ENCODE assay signal across 12 cellular contexts in genomic region chr10:93917064-93917391, GRCh38. TPM values are rescaled to one million over a fixed set of nuclear protein-coding genes. Genes with fewer than 3 reads are reported as not detected.
DNase-seq lines count a peak whose midpoint lies in the region; ATAC-seq and TF ChIP-seq lines count a peak whose summit lies in the region.
"Had no signal": no experiment of that assay in that cellular context is flagged by ENCODE, and none has a peak within 500 bp of the region (broad histone marks: within the 10 kb centered on the region; RNA-seq: fewer than 3 reads in every experiment).

No MANE protein-coding gene starts in this region.

- H4K20me1 ChIP-seq in smooth muscle cell (ENCODE audit: low read depth), result no peaks in the 10 kb centered on the region

- H3K9ac ChIP-seq in endocrine pancreas (ENCODE audit: control insufficient read depth, insufficient read depth, low read length) (no peak overlapping the region), liver (ENCODE audit: low read depth in 1 of 2, low read length in 2 of 2) (no peak overlapping the region), smooth muscle cell (ENCODE audit: low read depth) (no peak overlapping the region)

- in situ Hi-C loops in Panc1 (cut with HindIII; ENCODE audit: low pct_unique_long_range_greater_than_20kb, low sequenced_read_pairs), result no loop called here

- BruUV-seq in Panc1 (replicated peaks; lab: Mats Ljungman, UMichigan), result no TSS peak

- POLR2A ChIA-PET in Panc1 (lab: Charles Lee), result interaction anchor here (0.8 kb wide), 1 partner anchor 403 kb away, joined by 10 read pairs; no protein-coding TSS in a partner anchor

- H3K4me3 ChIP-seq in Panc1 (ENCODE audit: low read depth in 2 of 2, low read length in 2 of 2) (no peak overlapping the region), endocrine pancreas (ENCODE audit: control insufficient read depth, insufficient read depth, low read length) (peak overlapping the region; percentile 89), liver (ENCODE audit: low read depth in 1 of 3, low read length in 3 of 3) (peak overlapping the region; percentile 4 to 56 (median 39)), smooth muscle cell (peak overlapping the region; percentile 1)

- 33% methylated on average over 10 of the region's 10 CpGs for WGBS in liver
- WGBS in smooth muscle cell (ENCODE audit: low lambda C conversion rate), result 77% methylated on average over 10 of the region's 10 CpGs

- no peak for TF ChIP-seq RAD21 in liver (IDR thresholded peaks at IDR 0.05)

- peak; percentile 77 for ATAC-seq in Panc1
- ATAC-seq in GM18861 (IDR thresholded peaks at IDR 0.05; ENCODE audit: unreplicated experiment), result no peak

- H3K4me2 ChIP-seq in smooth muscle cell, result no peak overlapping the region

- TF ChIP-seq CTCF in Panc1 (IDR thresholded peaks at IDR 0.05) (no peak), liver (IDR thresholded peaks at IDR 0.05; ENCODE audit: low read depth, low read length, missing input control) (no peak), smooth muscle cell (IDR thresholded peaks at IDR 0.05; ENCODE audit: borderline replicate concordance, insufficient read depth, poor library complexity, severe bottlenecking) (no peak)

- H3K4me1 ChIP-seq in Panc1 (ENCODE audit: control insufficient read depth, insufficient read depth, low read length) (peaks cover 18% of the 10 kb centered on the region), endocrine pancreas (ENCODE audit: control insufficient read depth, insufficient read depth, low read length) (no peaks in the 10 kb centered on the region), liver (ENCODE audit: control insufficient read depth in 4 of 4, insufficient read depth in 4 of 4, low read length in 3 of 4) (peaks cover 0 to 18% (median 14%) of the 10 kb centered on the region in 4 donors), smooth muscle cell (ENCODE audit: low read depth) (no peaks in the 10 kb centered on the region)

- intact Hi-C loops in Panc1 (cut with micrococcal nuclease; ENCODE audit: unreplicated experiment), result loop anchor here (2.0 kb wide), 2 partner anchors 76 to 404 kb away; partner anchors contain the start of gene PLCE1

- H3K36me3 ChIP-seq in Panc1 (ENCODE audit: control insufficient read depth, insufficient read depth, low read length) (no peaks in the 10 kb centered on the region), endocrine pancreas (ENCODE audit: control insufficient read depth, insufficient read depth, low read length) (no peaks in the 10 kb centered on the region), liver (ENCODE audit: control insufficient read depth in 4 of 4, insufficient read depth in 3 of 4, low read depth in 1 of 4, low read length in 3 of 4) (no peaks in the 10 kb centered on the region), smooth muscle cell (ENCODE audit: low read depth) (no peaks in the 10 kb centered on the region)

- H3K9me3 ChIP-seq in Panc1 (ENCODE audit: control insufficient read depth, insufficient read depth, low read depth, low read length) (no peaks in the 10 kb centered on the region), endocrine pancreas (ENCODE audit: control insufficient read depth, low read length) (no peaks in the 10 kb centered on the region), liver (ENCODE audit: control insufficient read depth in 4 of 4, low read length in 3 of 4) (no peaks in the 10 kb centered on the region), smooth muscle cell (replicated peaks; ENCODE audit: low read depth) (no peaks in the 10 kb centered on the region)

- H3K27ac ChIP-seq in Panc1 (ENCODE audit: low read length) (peak overlapping the region; percentile 25; the same call in 1 of the 2 replicates), liver (ENCODE audit: low read depth in 1 of 2, low read length in 2 of 2) (no peak overlapping the region), smooth muscle cell (ENCODE audit: low read depth) (no peak overlapping the region)
- H3K27ac ChIP-seq: RWPE1 had no signal

- H3F3A ChIP-seq in smooth muscle cell (ENCODE audit: low read depth), result no peaks in the 10 kb centered on the region

- H3K27me3 ChIP-seq in Panc1 (ENCODE audit: control insufficient read depth, insufficient read depth, low read length) (no peaks in the 10 kb centered on the region), endocrine pancreas (ENCODE audit: control insufficient read depth, insufficient read depth, low read length) (no peaks in the 10 kb centered on the region), liver (ENCODE audit: control insufficient read depth in 4 of 4, insufficient read depth in 4 of 4, low read length in 3 of 4) (no peaks in the 10 kb centered on the region), smooth muscle cell (ENCODE audit: low read depth) (no peaks in the 10 kb centered on the region)

- H2AFZ ChIP-seq in smooth muscle cell (ENCODE audit: low read depth), result no peak overlapping the region

- CTCF ChIA-PET in Panc1 (lab: Charles Lee), result interaction anchor here (0.6 to 2.7 kb wide), 15 partner anchors 8 to 405 kb away, joined by 3 to 23 read pairs (median 4); no protein-coding TSS in a partner anchor

- DNase-seq in Panc1 (ENCODE audit: low read depth, low spot score), result no peak
- DNase-seq in smooth muscle cell (lab: John Stamatoyannopoulos, UW; ENCODE audit: unreplicated experiment), result no peak
- no peak for DNase-seq in DMS153 treated with DMSO at 0.1 percent for 48 hours (lab: John Stamatoyannopoulos, UW; ENCODE audit: unreplicated experiment)
- DNase-seq in activated naive CD4-positive, alpha-beta T cell treated with Interleukin-2 at 50 U/mL for 16 hours, result no peak
- DNase-seq: activated CD4-positive, CD25-positive, alpha-beta regulatory T cell treated with anti-CD3 and anti-CD28 coated beads, Interleukin-2, amount 50 U/mL, for 72 hours; activated gamma-delta T cell; KG1; NK-92 treated with Interleukin-12 subunit alpha and Interleukin-12 subunit beta, amount 100 ng/mL, for 24 hours had no signal

- H3K79me2 ChIP-seq in smooth muscle cell (ENCODE audit: low read depth), result no peaks in the 10 kb centered on the region

TF ChIP-seq in liver, 16 proteins besides CTCF, POLR2A, EP300 and RAD21:
- TF ChIP-seq JUND (IDR thresholded peaks at IDR 0.05) (no peak), FOXA2 (IDR thresholded peaks at IDR 0.05) (no peak), SP1 (IDR thresholded peaks at IDR 0.05) (no peak), YY1 (IDR thresholded peaks at IDR 0.05) (peak; percentile 69), ATF3 (IDR thresholded peaks at IDR 0.05) (no peak), HNF4G (IDR thresholded peaks at IDR 0.05) (no peak)

RNA-seq across cellular contexts. Expression of gene SLC35G1, which starts 23.2 kb away (rescaled TPM):
- total RNA-seq in Panc1 (2021; ENCODE audit: unreplicated experiment), result 13.6 TPM
- 7.9 TPM for polyA plus RNA-seq in Panc1 (2012; ENCODE audit: insufficient read length)
- total RNA-seq in liver, result 1 to 10 TPM; 3.1 to 7.6 TPM
- 1 to 10 TPM; 2.2 to 3.4 TPM for polyA plus RNA-seq in liver
- 4.1 and 6.4 TPM in 2 replicates for total RNA-seq in smooth muscle cell
- polyA plus RNA-seq in smooth muscle cell, result 3.4 and 5.9 TPM in 2 replicates

Comparison
In these comparisons a context has a peak if more than half of its experiments do, and no peak if none do; other contexts are left out.
1. H3K4me3 ChIP-seq: peak in endocrine pancreas (single experiment), liver (3 of 3) and smooth muscle cell (single experiment); none in Panc1 (0 of 2).